ENCODE assay signal across 8 cellular contexts in the genomic region with DNA sequence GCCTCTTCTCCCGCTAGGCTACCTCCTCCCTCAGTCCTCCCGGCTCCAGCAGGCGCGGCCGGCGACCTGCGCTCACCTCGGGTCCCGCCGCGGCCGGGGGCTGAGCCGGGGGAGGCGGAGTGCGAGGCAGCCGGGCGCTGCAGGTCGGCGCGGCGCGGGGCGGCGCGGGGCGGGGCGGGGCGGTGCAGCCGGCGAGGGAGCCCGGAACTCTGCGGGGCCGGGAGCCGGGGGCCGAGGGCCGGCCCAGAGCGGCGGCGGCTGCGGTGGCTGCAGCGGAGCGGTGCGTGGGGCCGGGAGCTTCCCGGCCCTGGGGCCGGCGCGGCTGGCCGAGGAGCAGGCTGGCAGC. TPM values are rescaled to one million over a fixed set of nuclear protein-coding genes. Genes with fewer than 3 reads are reported as not detected.
DNase-seq lines count a peak whose midpoint lies in the region; ATAC-seq, FAIRE-seq and TF ChIP-seq lines count a peak whose summit lies in the region.

No MANE protein-coding gene starts in this region.

- ATAC-seq in CD8-positive, alpha-beta T cell: peak; percentile 60
- ATAC-seq in HG03558 (IDR thresholded peaks at IDR 0.05; ENCODE audit: extremely low read depth, unreplicated experiment) (peak; percentile 15), natural killer cell (peak; percentile 64 to 77 (median 65))

- peaks cover 10% of the 10 kb centered on the region for H3K4me1 ChIP-seq in CD8-positive, alpha-beta T cell (ENCODE audit: insufficient read depth, low read length)
- H3K4me1 ChIP-seq in endothelial cell of umbilical vein (ENCODE audit: control insufficient read depth, extremely low read depth, insufficient read depth, low read length) (peaks cover 14% of the 10 kb centered on the region), uterus (peaks cover 8 to 9% of the 10 kb centered on the region in 2 donors)

- CTCF ChIA-PET in CD8-positive, alpha-beta T cell (lab: Charles Lee): interaction anchor here (0.9 to 4.1 kb wide), 9 partner anchors 8 to 574 kb away, joined by 3 to 45 read pairs (median 8); no protein-coding TSS in a partner anchor
- CTCF ChIA-PET in activated CD4-positive, alpha-beta memory T cell treated with anti-CD3 and anti-CD28 coated beads for 36 hours (lab: Charles Lee): interaction anchor here (0.7 to 3.3 kb wide), 17 partner anchors 9 to 539 kb away, joined by 3 to 47 read pairs (median 4); no protein-coding TSS in a partner anchor
- CTCF ChIA-PET in endothelial cell of umbilical vein (lab: Charles Lee): interaction anchor here (0.6 to 2.6 kb wide), 23 partner anchors 9 to 149 kb away, joined by 3 to 18 read pairs (median 5); no protein-coding TSS in a partner anchor

- no peak overlapping the region for H3K27ac Mint-ChIP-seq in CD8-positive, alpha-beta T cell
- peak overlapping the region; percentile 88 for H3K27ac Mint-ChIP-seq in activated CD4-positive, alpha-beta memory T cell treated with anti-CD3 and anti-CD28 coated beads for 36 hours
- H3K27ac Mint-ChIP-seq in natural killer cell: peak overlapping the region in 1 of 2 donors; percentile 86

- peak overlapping the region; percentile 53 for H3K4me3 ChIP-seq in CD8-positive, alpha-beta T cell (ENCODE audit: low read depth, low read length)
- peak overlapping the region; percentile 64 to 95 (median 79) for H3K4me3 ChIP-seq in endothelial cell of umbilical vein (replicated peaks in 1 of 3; ENCODE audit: insufficient read depth in 1 of 3, low read depth in 1 of 3, low read length in 3 of 3)
- H3K4me3 ChIP-seq in uterus: peak overlapping the region; percentile 58 to 97

- peaks cover 45% of the 10 kb centered on the region for H3K79me2 ChIP-seq in endothelial cell of umbilical vein (ENCODE audit: control insufficient read depth, insufficient read depth, low read length)

- DNase-seq in CD8-positive, alpha-beta T cell: peak in 5 of 7 experiments; percentile 31 to 58 (median 50)
- peak; percentile 76 for DNase-seq in GM20000 (ENCODE audit: low spot score)
- DNase-seq in activated CD4-positive, alpha-beta memory T cell treated with anti-CD3 and anti-CD28 coated beads for 36 hours: peak; percentile 67
- peak; percentile 43 for DNase-seq in endothelial cell of umbilical vein (ENCODE audit: low read depth, low spot score)
- DNase-seq in natural killer cell: peak; percentile 59
- peak; percentile 38 to 61 for DNase-seq in uterus
- DNase-seq in SW 1271 (lab: John Stamatoyannopoulos, UW): no peak

- peak overlapping the region; percentile 84 for H2AFZ ChIP-seq in endothelial cell of umbilical vein (ENCODE audit: low read depth, low read length)

- H3K36me3 ChIP-seq in CD8-positive, alpha-beta T cell (ENCODE audit: insufficient read depth, low read length): no peaks in the 10 kb centered on the region
- H3K36me3 ChIP-seq in endothelial cell of umbilical vein (ENCODE audit: control insufficient read depth in 2 of 2, extremely low read depth in 1 of 2, insufficient read depth in 2 of 2, low read length in 2 of 2) (no peaks in the 10 kb centered on the region), uterus (no peaks in the 10 kb centered on the region)

- dilution Hi-C loops in endothelial cell of umbilical vein (cut with MboI; ENCODE audit: extremely low pct_ligation_motif_present, low sequenced_read_pairs): no loop called here

- no peaks in the 10 kb centered on the region for H3K9me1 ChIP-seq in endothelial cell of umbilical vein (replicated peaks; ENCODE audit: control insufficient read depth, extremely low read depth, insufficient read depth, low read length)

- H3K4me3 Mint-ChIP-seq in CD8-positive, alpha-beta T cell: peak overlapping the region; percentile 94
- H3K4me3 Mint-ChIP-seq in activated CD4-positive, alpha-beta memory T cell treated with anti-CD3 and anti-CD28 coated beads for 36 hours: peak overlapping the region; percentile 89
- peak overlapping the region; percentile 93 for H3K4me3 Mint-ChIP-seq in natural killer cell

- H3K9me3 ChIP-seq in CD8-positive, alpha-beta T cell (ENCODE audit: low read length): no peaks in the 10 kb centered on the region
- H3K9me3 ChIP-seq in endothelial cell of umbilical vein (replicated peaks; ENCODE audit: control insufficient read depth, insufficient read depth, low read length): no peaks in the 10 kb centered on the region
- no peaks in the 10 kb centered on the region for H3K9me3 ChIP-seq in uterus

- no peak for FAIRE-seq in endothelial cell of umbilical vein (lab: Jason Lieb, UNC)

- H3K4me2 ChIP-seq in endothelial cell of umbilical vein (ENCODE audit: insufficient read depth, low read length): no peak overlapping the region

- no peak overlapping the region for H3K27ac ChIP-seq in CD8-positive, alpha-beta T cell (ENCODE audit: low read depth, low read length)
- H3K27ac ChIP-seq in endothelial cell of umbilical vein (ENCODE audit: insufficient read depth, low read depth, low read length) (peak overlapping the region; percentile 52), uterus (peak overlapping the region; percentile 92 to 99)

- no peaks in the 10 kb centered on the region for H3K27me3 ChIP-seq in CD8-positive, alpha-beta T cell (ENCODE audit: insufficient read depth, low read length)
- H3K27me3 ChIP-seq in endothelial cell of umbilical vein (ENCODE audit: control insufficient read depth in 2 of 2, insufficient read depth in 2 of 2, low read length in 2 of 2) (no peaks in the 10 kb centered on the region), uterus (no peaks in the 10 kb centered on the region)

- no TSS peak for BruUV-seq in endothelial cell of umbilical vein (replicated peaks; lab: Mats Ljungman, UMichigan)

- no peaks in the 10 kb centered on the region for H3K27me3 Mint-ChIP-seq in CD8-positive, alpha-beta T cell (ENCODE audit: low read depth)
- H3K27me3 Mint-ChIP-seq in activated CD4-positive, alpha-beta memory T cell treated with anti-CD3 and anti-CD28 coated beads for 36 hours: no peaks in the 10 kb centered on the region
- no peaks in the 10 kb centered on the region for H3K27me3 Mint-ChIP-seq in natural killer cell (ENCODE audit: low read depth in 2 of 2)

- TF ChIP-seq POLR2A in endothelial cell of umbilical vein (IDR thresholded peaks at IDR 0.05; ENCODE audit: low read depth, low read length) (no peak), uterus (IDR thresholded peaks at IDR 0.05) (no peak)

- peaks cover 48% of the 10 kb centered on the region for H3K4me1 Mint-ChIP-seq in CD8-positive, alpha-beta T cell (ENCODE audit: low read depth)
- peaks cover 61% of the 10 kb centered on the region for H3K4me1 Mint-ChIP-seq in activated CD4-positive, alpha-beta memory T cell treated with anti-CD3 and anti-CD28 coated beads for 36 hours (ENCODE audit: low read depth)
- peaks cover 14 to 20% of the 10 kb centered on the region in 2 donors for H3K4me1 Mint-ChIP-seq in natural killer cell

- POLR2A ChIA-PET in CD8-positive, alpha-beta T cell (lab: Charles Lee): interaction anchor here (1.2 to 2.8 kb wide), 3 partner anchors 15 to 23 kb away, joined by 7 to 21 read pairs (median 18); no protein-coding TSS in a partner anchor
- POLR2A ChIA-PET in activated CD4-positive, alpha-beta memory T cell treated with anti-CD3 and anti-CD28 coated beads for 36 hours (lab: Charles Lee): interaction anchor here (1.3 to 5.1 kb wide), 9 partner anchors 10 to 248 kb away, joined by 3 to 70 read pairs (median 10); no protein-coding TSS in a partner anchor
- POLR2A ChIA-PET in endothelial cell of umbilical vein (lab: Charles Lee): interaction anchor here (0.7 to 1.7 kb wide), 3 partner anchors 9 to 40 kb away, joined by 4 to 10 read pairs (median 7); no protein-coding TSS in a partner anchor

- no peaks in the 10 kb centered on the region for H3K9me3 Mint-ChIP-seq in CD8-positive, alpha-beta T cell
- H3K9me3 Mint-ChIP-seq in activated CD4-positive, alpha-beta memory T cell treated with anti-CD3 and anti-CD28 coated beads for 36 hours: no peaks in the 10 kb centered on the region
- H3K9me3 Mint-ChIP-seq in natural killer cell: no peaks in the 10 kb centered on the region

- intact Hi-C loops in CD8-positive, alpha-beta T cell (cut with DNase I, micrococcal nuclease): loop anchor here (1.0 to 10.0 kb wide), 8 partner anchors 21 to 1837 kb away; a partner anchor contains a TSS
- intact Hi-C loops in activated CD4-positive, alpha-beta memory T cell treated with anti-CD3 and anti-CD28 coated beads for 36 hours (cut with micrococcal nuclease): loop anchor here (1.0 to 5.0 kb wide), 5 partner anchors 10 to 248 kb away; a partner anchor contains a TSS
- intact Hi-C loops in endothelial cell of umbilical vein (cut with micrococcal nuclease): loop anchor here (1.0 kb wide), 6 partner anchors 19 to 246 kb away; no protein-coding TSS in a partner anchor
- intact Hi-C loops in natural killer cell (cut with micrococcal nuclease): no loop called here
- intact Hi-C loops in uterus (cut with DNase I; ENCODE audit: low total_unique reads): no loop called here

- peak overlapping the region; percentile 59 for H3K9ac ChIP-seq in endothelial cell of umbilical vein (replicated peaks; ENCODE audit: extremely low read depth, insufficient read depth, low read length)

- H3K36me3 Mint-ChIP-seq in CD8-positive, alpha-beta T cell: peaks cover 4% of the 10 kb centered on the region
- no peaks in the 10 kb centered on the region for H3K36me3 Mint-ChIP-seq in activated CD4-positive, alpha-beta memory T cell treated with anti-CD3 and anti-CD28 coated beads for 36 hours
- H3K36me3 Mint-ChIP-seq in natural killer cell: no peaks in the 10 kb centered on the region

- TF ChIP-seq CTCF in CD8-positive, alpha-beta T cell (IDR thresholded peaks at IDR 0.05): no peak
- TF ChIP-seq CTCF in GM20000 (IDR thresholded peaks at IDR 0.05; ENCODE audit: extremely low read depth, missing control alignments) (no peak), endothelial cell of umbilical vein (IDR thresholded peaks at IDR 0.05; ENCODE audit: extremely low read depth in 1 of 2, insufficient read depth in 1 of 2, low read depth in 1 of 2, low read length in 2 of 2) (no peak), natural killer cell (IDR thresholded peaks at IDR 0.05) (no peak), uterus (IDR thresholded peaks at IDR 0.05) (no peak)

- H4K20me1 ChIP-seq in endothelial cell of umbilical vein (replicated peaks; ENCODE audit: control insufficient read depth, extremely low read depth, insufficient read depth, low read length): peaks cover 3% of the 10 kb centered on the region

RNA-seq across cellular contexts. Expression of a gene that starts 0.4 kb away (rescaled TPM):
- 1 to 10 TPM; 7.0 to 8.3 TPM for total RNA-seq in CD8-positive, alpha-beta T cell
- 10 to 100 TPM; 24.8 to 25.0 TPM for total RNA-seq in activated CD4-positive, alpha-beta memory T cell treated with anti-CD3 and anti-CD28 coated beads for 36 hours
- total RNA-seq in endothelial cell of umbilical vein (33.6 and 38.3 TPM in 2 replicates), natural killer cell (1 to 10 TPM; 3.3 to 6.9 (median 6.1) TPM), uterus (100 to 1,000 TPM in 1 of 4 donors, 10 to 100 TPM in 3; 30.3 to 398 (median 46.7) TPM)
- polyA plus RNA-seq in endothelial cell of umbilical vein: 16.7 and 24.8 TPM in 2 replicates
- 28.4 and 30.5 TPM in 2 replicates for polyA plus RNA-seq in endothelial cell of umbilical vein (2011; cell fraction: cytosol; rRNA removed)
- 32.8 and 34.9 TPM in 2 replicates for polyA plus RNA-seq in endothelial cell of umbilical vein (2011; cell fraction: nucleus; rRNA removed)
- 37.1 and 41.6 TPM in 2 replicates for polyA plus RNA-seq in endothelial cell of umbilical vein (2012)
- polyA minus RNA-seq in endothelial cell of umbilical vein: 44.6 and 50.5 TPM in 2 replicates
- polyA minus RNA-seq in endothelial cell of umbilical vein (2011; cell fraction: cytosol; rRNA and poly(A)+ RNA removed): 1.7 TPM
- polyA minus RNA-seq in endothelial cell of umbilical vein (2011; cell fraction: nucleus; rRNA and poly(A)+ RNA removed): 31.3 and 40.7 TPM in 2 replicates

Comparison
In these comparisons a context has a peak if more than half of its experiments do, and no peak if none do; other contexts are left out.
1. ATAC-seq: peak in every context shown above with its lines; median percentile 65 in natural killer cell; 60 in CD8-positive, alpha-beta T cell; 15 in HG03558.
2. DNase-seq: peak in CD8-positive, alpha-beta T cell (5 of 7), GM20000 (single experiment), activated CD4-positive, alpha-beta memory T cell treated with anti-CD3 and anti-CD28 coated beads for 36 hours (single experiment), endothelial cell of umbilical vein (single experiment), natural killer cell (single experiment) and uterus (2 of 2); none in SW 1271 (0 of 2).
3. intact Hi-C loops: an anchor here in CD8-positive, alpha-beta T cell (1.0 to 10.0 kb wide), activated CD4-positive, alpha-beta memory T cell treated with anti-CD3 and anti-CD28 coated beads for 36 hours (1.0 to 5.0 kb wide) and endothelial cell of umbilical vein (1.0 kb wide); none called in natural killer cell and uterus.
4. Peak in every context shown above with its lines, with median percentiles within 50 percentile points of each other: H3K4me3 ChIP-seq and H3K4me3 Mint-ChIP-seq.